In the genomic region with DNA sequence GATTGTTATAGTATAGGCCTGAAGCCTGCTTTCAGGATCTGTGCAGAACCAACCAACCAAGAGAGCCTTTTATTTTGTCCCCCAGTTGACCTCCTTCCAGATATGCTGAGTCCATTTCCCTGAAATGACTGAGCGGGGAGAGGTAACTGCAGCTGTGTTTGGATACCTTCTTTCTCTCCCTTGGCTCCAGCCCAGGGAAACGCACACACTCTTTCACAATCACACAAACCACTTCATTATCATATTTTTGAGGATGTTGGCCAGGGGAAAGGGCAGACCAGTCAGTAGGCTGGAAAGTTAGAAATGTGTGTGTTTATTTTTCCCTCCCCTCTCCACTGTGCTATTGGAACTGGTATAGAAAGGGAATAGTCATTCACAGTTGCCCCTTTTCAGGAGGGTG, we compare ENCODE assay signal across 8 cellular contexts.
DNase-seq lines count a peak whose midpoint lies in the region; ATAC-seq and TF ChIP-seq lines count a peak whose summit lies in the region.

No MANE protein-coding gene starts in this region.

- no peak for TF ChIP-seq POLR2A in gastroesophageal sphincter (IDR thresholded peaks at IDR 0.05)

- TF ChIP-seq EP300 in gastroesophageal sphincter (IDR thresholded peaks at IDR 0.05) = no peak

- no peak overlapping the region for H3K27ac ChIP-seq in gastroesophageal sphincter

- TF ChIP-seq CTCF in gastroesophageal sphincter (IDR thresholded peaks at IDR 0.05) = no peak

- no peaks in the 10 kb centered on the region for H3K9me3 ChIP-seq in gastroesophageal sphincter

- H3K4me1 ChIP-seq in gastroesophageal sphincter = peaks cover 4 to 40% (median 26%) of the 10 kb centered on the region in 3 donors

- 88% methylated on average over 1 of the region's 2 CpGs; no CpG with 5 or more reads in 1 of the 2 donors for WGBS in gastroesophageal sphincter (ENCODE audit: low coverage in 1 of 2), 2 donors

- peak; percentile 58 for ATAC-seq in gastroesophageal sphincter
- no peak for ATAC-seq in HG03442 (IDR thresholded peaks at IDR 0.05; ENCODE audit: unreplicated experiment)
- no peak for ATAC-seq in HG03045 (IDR thresholded peaks at IDR 0.05; ENCODE audit: unreplicated experiment)
- ATAC-seq in HG02798 (IDR thresholded peaks at IDR 0.05; ENCODE audit: poor library complexity, unreplicated experiment) = no peak
- ATAC-seq in GM21526 (IDR thresholded peaks at IDR 0.05; ENCODE audit: low FRiP score, unreplicated experiment) = no peak

- H3K27me3 ChIP-seq in gastroesophageal sphincter = no peaks in the 10 kb centered on the region

- no peak overlapping the region for H3K4me3 ChIP-seq in gastroesophageal sphincter

- DNase-seq in HuH-7.5 (ENCODE audit: low spot score) (peak; percentile 14), RPMI8226 (peak; percentile 97), smooth muscle cell of the brain vasculature (ENCODE audit: low read depth, low spot score) (peak; percentile 95)

- H3K36me3 ChIP-seq in gastroesophageal sphincter = no peaks in the 10 kb centered on the region

Comparison
In these comparisons a context has a peak if more than half of its experiments do, and no peak if none do; other contexts are left out.
1. DNase-seq: peak in every context shown above with its lines; median percentile 97 in RPMI8226; 95 in smooth muscle cell of the brain vasculature; 14 in HuH-7.5.